8 cellular contexts compared by ENCODE assay signal in genomic region chr2:235669269-235669831, GRCh38.
DNase-seq lines count a peak whose midpoint lies in the region; ATAC-seq and TF ChIP-seq lines count a peak whose summit lies in the region.

No MANE protein-coding gene starts in this region.

- peaks cover 8 to 19% of the 10 kb centered on the region in 2 donors for H3K4me1 ChIP-seq in mucosa of rectum (ENCODE audit: control insufficient read depth in 2 of 2, insufficient read depth in 2 of 2, low read length in 2 of 2)
- peaks cover 47% of the 10 kb centered on the region for H3K4me1 ChIP-seq in suprapubic skin

- H3K36me3 ChIP-seq in mucosa of rectum (ENCODE audit: control insufficient read depth in 2 of 2, insufficient read depth in 2 of 2, low read length in 2 of 2) (no peaks in the 10 kb centered on the region), suprapubic skin (no peaks in the 10 kb centered on the region)

- H3K27ac ChIP-seq in mucosa of rectum (ENCODE audit: low read depth in 2 of 2, low read length in 2 of 2) (no peak overlapping the region), suprapubic skin (peak overlapping the region; percentile 82)

- no peak overlapping the region for H3K9ac ChIP-seq in mucosa of rectum (ENCODE audit: low read depth in 1 of 2, low read length in 2 of 2)

- WGBS in suprapubic skin, result 3% methylated on average over 7 of the region's 77 CpGs

- no peak for TF ChIP-seq CTCF in suprapubic skin (IDR thresholded peaks at IDR 0.05)

- TF ChIP-seq EP300 in suprapubic skin (IDR thresholded peaks at IDR 0.05), result no peak

- no peak for TF ChIP-seq POLR2A in suprapubic skin (IDR thresholded peaks at IDR 0.05)

- no peaks in the 10 kb centered on the region for H3K27me3 ChIP-seq in mucosa of rectum (ENCODE audit: control insufficient read depth in 2 of 2, insufficient read depth in 2 of 2, low read length in 2 of 2)
- H3K27me3 ChIP-seq in suprapubic skin, result peaks cover 19% of the 10 kb centered on the region

- H3K9me3 ChIP-seq in mucosa of rectum (ENCODE audit: control insufficient read depth in 2 of 2, low read length in 2 of 2), result no peaks in the 10 kb centered on the region
- no peaks in the 10 kb centered on the region for H3K9me3 ChIP-seq in suprapubic skin

- H3K4me3 ChIP-seq in mucosa of rectum (ENCODE audit: low read length in 2 of 2) (peak overlapping the region; percentile 33 to 37), suprapubic skin (peak overlapping the region; percentile 63)

- ATAC-seq in GM21526 (IDR thresholded peaks at IDR 0.05; ENCODE audit: low FRiP score, unreplicated experiment) (no peak), GM19452 (IDR thresholded peaks at IDR 0.05; ENCODE audit: unreplicated experiment) (no peak)

- peak; percentile 6 for DNase-seq in GOT3 (lab: John Stamatoyannopoulos, UW)
- DNase-seq in NCI-H2227 (lab: John Stamatoyannopoulos, UW; ENCODE audit: unreplicated experiment), result peak; percentile 91
- peak; percentile 42 for DNase-seq in activated T-cell treated with anti-CD3 and anti-CD28 coated beads, Interleukin-2, amount 50 U/mL, for 1 hour
- DNase-seq in fibroblast of peridontal ligament (ENCODE audit: extremely low read depth), result peak; percentile 48
- no peak for DNase-seq in suprapubic skin (ENCODE audit: low spot score in 2 of 2)

Comparison
In these comparisons a context has a peak if more than half of its experiments do, and no peak if none do; other contexts are left out.
1. DNase-seq: peak in GOT3 (single experiment), NCI-H2227 (single experiment), activated T-cell treated with anti-CD3 and anti-CD28 coated beads, Interleukin-2, amount 50 U/mL, for 1 hour (single experiment) and fibroblast of peridontal ligament (single experiment); none in suprapubic skin (0 of 2).